Comparison of ENCODE assay signal across 1 cellular context in the genomic region with DNA sequence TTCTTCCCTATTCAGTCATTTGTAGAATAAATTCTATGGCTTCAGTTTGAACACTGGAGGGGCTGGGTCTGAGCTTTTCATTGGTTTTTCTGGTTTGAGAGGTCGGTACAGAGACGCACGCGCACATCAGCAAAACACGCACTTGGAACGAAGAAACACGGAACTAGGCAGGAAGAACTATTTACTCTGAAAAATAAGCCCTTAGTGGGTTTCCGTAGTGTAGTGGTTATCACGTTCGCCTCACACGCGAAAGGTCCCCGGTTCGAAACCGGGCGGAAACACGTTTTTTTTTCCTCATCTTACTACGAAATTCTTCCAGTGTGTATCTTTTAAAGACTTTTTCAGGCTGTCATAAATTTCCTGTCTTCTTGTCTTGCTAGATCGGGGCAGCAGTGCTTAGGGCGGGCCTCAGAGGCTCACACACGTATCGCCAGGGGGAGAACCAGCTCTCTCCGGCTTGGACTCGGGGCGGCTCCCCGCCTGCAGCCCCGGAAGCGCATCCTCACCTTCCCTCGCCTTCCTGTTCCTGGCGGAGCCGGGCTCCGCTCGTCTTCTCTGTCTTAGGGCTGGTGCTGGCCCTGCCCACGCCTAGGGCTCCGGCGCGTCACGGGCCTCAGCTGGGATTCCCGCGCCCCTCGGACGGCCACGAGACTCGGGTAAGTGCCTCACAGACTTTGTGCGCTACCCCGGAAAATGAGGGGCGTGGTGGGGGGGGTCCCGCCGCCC.
TF ChIP-seq lines count a peak whose summit lies in the region.

TSS of gene HMGN4 (plus strand) at position 521 of the 726 bp plus-strand sequence. CDS start 6,841 bp downstream, outside the sequence.

TF ChIP-seq in HepG2, 621 proteins besides CTCF, POLR2A, EP300 and RAD21 (continued from another document and continues in another):
- TF ChIP-seq, protein P1, sequence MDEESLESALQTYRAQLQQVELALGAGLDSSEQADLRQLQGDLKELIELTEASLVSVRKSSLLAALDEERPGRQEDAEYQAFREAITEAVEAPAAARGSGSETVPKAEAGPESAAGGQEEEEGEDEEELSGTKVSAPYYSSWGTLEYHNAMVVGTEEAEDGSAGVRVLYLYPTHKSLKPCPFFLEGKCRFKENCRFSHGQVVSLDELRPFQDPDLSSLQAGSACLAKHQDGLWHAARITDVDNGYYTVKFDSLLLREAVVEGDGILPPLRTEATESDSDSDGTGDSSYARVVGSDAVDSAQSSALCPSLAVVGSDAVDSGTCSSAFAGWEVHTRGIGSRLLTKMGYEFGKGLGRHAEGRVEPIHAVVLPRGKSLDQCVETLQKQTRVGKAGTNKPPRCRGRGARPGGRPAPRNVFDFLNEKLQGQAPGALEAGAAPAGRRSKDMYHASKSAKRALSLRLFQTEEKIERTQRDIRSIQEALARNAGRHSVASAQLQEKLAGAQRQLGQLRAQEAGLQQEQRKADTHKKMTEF (CRISPR knock-in tag; IDR thresholded peaks at IDR 0.05): peak; percentile 63; the same call in 1 of the 2 replicates
- no peak for TF ChIP-seq ATF7 (IDR thresholded peaks at IDR 0.05)
- no peak for TF ChIP-seq ATF7 (CRISPR knock-in tag; IDR thresholded peaks at IDR 0.05)
- TF ChIP-seq HOXA7 (CRISPR knock-in tag; IDR thresholded peaks at IDR 0.05): no peak
- no peak for TF ChIP-seq ZNF512B (CRISPR knock-in tag; IDR thresholded peaks at IDR 0.05; ENCODE audit: borderline replicate concordance)
- no peak for TF ChIP-seq NFE2 (CRISPR knock-in tag; IDR thresholded peaks at IDR 0.05)
- TF ChIP-seq CCDC6 (CRISPR knock-in tag; IDR thresholded peaks at IDR 0.05): peak; percentile 84
- no peak; the same call in none of the 2 replicates for TF ChIP-seq ZNF543 (CRISPR knock-in tag; IDR thresholded peaks at IDR 0.05)
- TF ChIP-seq KLF12 (CRISPR knock-in tag; IDR thresholded peaks at IDR 0.05; ENCODE audit: borderline replicate concordance): peak; percentile 94
- TF ChIP-seq SRF (IDR thresholded peaks at IDR 0.05; ENCODE audit: low read depth, low read length): no peak
- no peak for TF ChIP-seq ZBTB21 (CRISPR knock-in tag; IDR thresholded peaks at IDR 0.05)
- TF ChIP-seq ZFP37 (CRISPR knock-in tag; IDR thresholded peaks at IDR 0.05; ENCODE audit: borderline replicate concordance): 0 out of 2 replicates have a peak, but pooled peaks have one; percentile 37
- TF ChIP-seq ZFP36 (IDR thresholded peaks at IDR 0.05; ENCODE audit: borderline replicate concordance, low read depth, low read length, partially characterized antibody): no peak
- peak; percentile 23; the same call in 1 of the 2 replicates for TF ChIP-seq ZNF614 (CRISPR knock-in tag; IDR thresholded peaks at IDR 0.05; ENCODE audit: borderline replicate concordance)
- TF ChIP-seq ISX (CRISPR knock-in tag; conservative IDR thresholded peaks at IDR 0.05): 0 out of 2 replicates have a peak, but pooled peaks have one; percentile 70
- no peak for TF ChIP-seq ARNT (IDR thresholded peaks at IDR 0.05)
- peak; percentile 48; the same call in 1 of the 2 replicates for TF ChIP-seq ZNF605 (CRISPR knock-in tag; IDR thresholded peaks at IDR 0.05)
- no peak for TF ChIP-seq NRL (CRISPR knock-in tag; IDR thresholded peaks at IDR 0.05; ENCODE audit: borderline replicate concordance)
- TF ChIP-seq CBX1 (IDR thresholded peaks at IDR 0.05; ENCODE audit: low read depth): peak; percentile 22
- no peak for TF ChIP-seq ZNF672 (CRISPR knock-in tag; IDR thresholded peaks at IDR 0.05)
- TF ChIP-seq TCF12 (IDR thresholded peaks at IDR 0.05): no peak
- peak; percentile 59; the same call in 1 of the 2 replicates for TF ChIP-seq TCF12 (CRISPR knock-in tag; IDR thresholded peaks at IDR 0.05)
- no peak for TF ChIP-seq ZC3H4 (CRISPR knock-in tag; IDR thresholded peaks at IDR 0.05; ENCODE audit: borderline replicate concordance)
- no peak for TF ChIP-seq PAF1 (CRISPR knock-in tag; IDR thresholded peaks at IDR 0.05)
- TF ChIP-seq RNF2 (conservative IDR thresholded peaks at IDR 0.05; ENCODE audit: low read depth): 0 out of 2 replicates have a peak, but pooled peaks have one; percentile 17
- no peak for TF ChIP-seq CSRNP1 (CRISPR knock-in tag; IDR thresholded peaks at IDR 0.05)
- TF ChIP-seq ZNF773 (CRISPR knock-in tag; IDR thresholded peaks at IDR 0.05; ENCODE audit: borderline replicate concordance): no peak
- peak; percentile 78 for TF ChIP-seq IKZF4 (CRISPR knock-in tag; IDR thresholded peaks at IDR 0.05; ENCODE audit: borderline replicate concordance, low read depth, not compliant biosample characterization)
- TF ChIP-seq E2F1 (CRISPR knock-in tag; IDR thresholded peaks at IDR 0.05): peak; percentile 60; the same call in 1 of the 2 replicates
- no peak; the same call in 1 of the 2 replicates for TF ChIP-seq IRX3 (CRISPR knock-in tag; IDR thresholded peaks at IDR 0.05; ENCODE audit: borderline replicate concordance, low read depth)
- no peak; the same call in 1 of the 2 replicates for TF ChIP-seq ZNF256 (CRISPR knock-in tag; conservative IDR thresholded peaks at IDR 0.05)
- TF ChIP-seq SPEN (CRISPR knock-in tag; IDR thresholded peaks at IDR 0.05; ENCODE audit: low read depth): peak; percentile 77; the same call in 1 of the 2 replicates
- TF ChIP-seq KMT2B (CRISPR knock-in tag; IDR thresholded peaks at IDR 0.05): peak; percentile 96
- peak; percentile 98 for TF ChIP-seq ZNF24 (IDR thresholded peaks at IDR 0.05)
- peak; percentile 72; the same call in 1 of the 2 replicates for TF ChIP-seq FOXO4 (CRISPR knock-in tag; conservative IDR thresholded peaks at IDR 0.05)
- peak; percentile 50 for TF ChIP-seq ZNF883 (CRISPR knock-in tag; IDR thresholded peaks at IDR 0.05; ENCODE audit: not compliant biosample characterization)
- TF ChIP-seq ZSCAN25 (CRISPR knock-in tag; IDR thresholded peaks at IDR 0.05): no peak
- no peak for TF ChIP-seq NPAS2 (CRISPR knock-in tag; IDR thresholded peaks at IDR 0.05; ENCODE audit: borderline replicate concordance)
- TF ChIP-seq HES4 (CRISPR knock-in tag; IDR thresholded peaks at IDR 0.05; ENCODE audit: borderline replicate concordance): no peak; the same call in 1 of the 2 replicates
- TF ChIP-seq CREBL2 (CRISPR knock-in tag; IDR thresholded peaks at IDR 0.05; ENCODE audit: borderline replicate concordance): no peak
- TF ChIP-seq ZNF430 (CRISPR knock-in tag; IDR thresholded peaks at IDR 0.05): peak; percentile 33; the same call in 1 of the 2 replicates
- TF ChIP-seq NCOA2 (CRISPR knock-in tag; IDR thresholded peaks at IDR 0.05): peak; percentile 5
- TF ChIP-seq ZNF570 (CRISPR knock-in tag; IDR thresholded peaks at IDR 0.05; ENCODE audit: borderline replicate concordance): no peak
- no peak for TF ChIP-seq STAT5B (CRISPR knock-in tag; IDR thresholded peaks at IDR 0.05)
- peak; percentile 43; the same call in 1 of the 2 replicates for TF ChIP-seq FOXC1 (CRISPR knock-in tag; IDR thresholded peaks at IDR 0.05; ENCODE audit: borderline replicate concordance)
- TF ChIP-seq NR2F6 (IDR thresholded peaks at IDR 0.05): no peak; the same call in 1 of the 2 replicates
- TF ChIP-seq NR2F6 (CRISPR knock-in tag; IDR thresholded peaks at IDR 0.05): 0 out of 2 replicates have a peak, but pooled peaks have one; percentile 17
- no peak for TF ChIP-seq ZBTB39 (CRISPR knock-in tag; IDR thresholded peaks at IDR 0.05)
- TF ChIP-seq, protein P2, sequence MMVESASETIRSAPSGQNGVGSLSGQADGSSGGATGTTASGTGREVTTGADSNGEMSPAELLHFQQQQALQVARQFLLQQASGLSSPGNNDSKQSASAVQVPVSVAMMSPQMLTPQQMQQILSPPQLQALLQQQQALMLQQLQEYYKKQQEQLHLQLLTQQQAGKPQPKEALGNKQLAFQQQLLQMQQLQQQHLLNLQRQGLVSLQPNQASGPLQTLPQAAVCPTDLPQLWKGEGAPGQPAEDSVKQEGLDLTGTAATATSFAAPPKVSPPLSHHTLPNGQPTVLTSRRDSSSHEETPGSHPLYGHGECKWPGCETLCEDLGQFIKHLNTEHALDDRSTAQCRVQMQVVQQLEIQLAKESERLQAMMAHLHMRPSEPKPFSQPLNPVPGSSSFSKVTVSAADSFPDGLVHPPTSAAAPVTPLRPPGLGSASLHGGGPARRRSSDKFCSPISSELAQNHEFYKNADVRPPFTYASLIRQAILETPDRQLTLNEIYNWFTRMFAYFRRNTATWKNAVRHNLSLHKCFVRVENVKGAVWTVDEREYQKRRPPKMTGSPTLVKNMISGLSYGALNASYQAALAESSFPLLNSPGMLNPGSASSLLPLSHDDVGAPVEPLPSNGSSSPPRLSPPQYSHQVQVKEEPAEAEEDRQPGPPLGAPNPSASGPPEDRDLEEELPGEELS (CRISPR knock-in tag; IDR thresholded peaks at IDR 0.05): peak; percentile 40; the same call in 1 of the 2 replicates
- TF ChIP-seq TAF15 (IDR thresholded peaks at IDR 0.05; ENCODE audit: low read depth, low read length, poor library complexity, severe bottlenecking): peak; percentile 65
- TF ChIP-seq MYNN (CRISPR knock-in tag; IDR thresholded peaks at IDR 0.05; ENCODE audit: low read depth): 0 out of 2 replicates have a peak, but pooled peaks have one; percentile 42
- peak; percentile 91 for TF ChIP-seq ZFX (CRISPR knock-in tag; IDR thresholded peaks at IDR 0.05; ENCODE audit: low read depth)
